17 cellular contexts compared by ENCODE assay signal in genomic region chr3:144586382-144586781, GRCh38.
A peak's percentile ranks its signal among the peaks of the same experiment; 100 is the strongest.
DNase-seq lines count a peak whose midpoint lies in the region; ATAC-seq and TF ChIP-seq lines count a peak whose summit lies in the region.
"Had no signal": no experiment of that assay in that cellular context is flagged by ENCODE, and none has a peak within 500 bp of the region (broad histone marks: within the 10 kb centered on the region; RNA-seq: fewer than 3 reads in every experiment).

No MANE protein-coding gene starts in this region.

- in situ Hi-C loops in brain microvascular endothelial cell (cut with HindIII; ENCODE audit: low pct_ligation_motif_present, low sequenced_read_pairs), result no loop called here

- H3K4me1 Mint-ChIP-seq in endodermal cell, result peaks cover 8% of the 10 kb centered on the region
- H3K4me1 Mint-ChIP-seq: naive B cell had no signal

- TF ChIP-seq CTCF in HFF-Myc (IDR thresholded peaks at IDR 0.05; ENCODE audit: low read depth, low read length, missing control alignments) (no peak), brain microvascular endothelial cell (IDR thresholded peaks at IDR 0.05; ENCODE audit: low read depth, low read length, missing control alignments) (no peak), endodermal cell (conservative IDR thresholded peaks at IDR 0.05) (no peak), GM10266 (IDR thresholded peaks at IDR 0.05; ENCODE audit: control insufficient read depth, insufficient read depth, low read depth, missing control alignments) (no peak)

- H3K27ac ChIP-seq in brain microvascular endothelial cell, result no peak overlapping the region
- H3K27ac ChIP-seq in endodermal cell (ENCODE audit: low read depth, low read length), result no peak overlapping the region
- H3K27ac ChIP-seq: suprapubic skin had no signal

- no peak overlapping the region for H3K27ac Mint-ChIP-seq in endodermal cell
- H3K27ac Mint-ChIP-seq: dendritic cell treated with granulocyte-macrophage colony-stimulating factor and Interleukin-4, amounts not matched to agents 40 ng/mL and 50 ng/mL, for 4 days; naive B cell had no signal

- no peaks in the 10 kb centered on the region for H3K4me1 ChIP-seq in endodermal cell (ENCODE audit: control insufficient read depth, insufficient read depth, low read length)
- H3K4me1 ChIP-seq: suprapubic skin had no signal

- peak; percentile 29 for DNase-seq in AG08395 (ENCODE audit: low spot score)
- DNase-seq in HFF-Myc (ENCODE audit: extremely low read depth, low read depth), result peak; percentile 36
- peak; percentile 9 for DNase-seq in brain microvascular endothelial cell
- DNase-seq in left lobe of liver (ENCODE audit: low spot score), result no peak
- no peak for DNase-seq in endodermal cell
- no peak for DNase-seq in GM10266 (ENCODE audit: extremely low spot score)
- no peak for DNase-seq in NCI-H345 treated with DMSO at 0.1 percent for 48 hours (lab: John Stamatoyannopoulos, UW; ENCODE audit: unreplicated experiment)
- DNase-seq in NCI-H1694 treated with DMSO at 0.1 percent for 48 hours (lab: John Stamatoyannopoulos, UW), result no peak
- DNase-seq: activated CD4-positive, CD25-positive, alpha-beta regulatory T cell; activated CD8-positive, alpha-beta memory T cell treated with anti-CD3 and anti-CD28 coated beads, Interleukin-2, amount 50 U/mL, for 4 hours; MG63; naive B cell had no signal

- H3K4me3 ChIP-seq in HFF-Myc (replicated peaks; ENCODE audit: low read depth, low read length) (no peak overlapping the region), brain microvascular endothelial cell (ENCODE audit: low read depth, low read length) (no peak overlapping the region), endodermal cell (ENCODE audit: low read length) (no peak overlapping the region)
- H3K4me3 ChIP-seq: BLaER1 treated with 17β-estradiol and CSF1 and Interleukin-3, amounts not matched to agents 10 nM and 100 nM; GM23338; MG63; suprapubic skin had no signal

- peak; percentile 56 for ATAC-seq in left lobe of liver
- ATAC-seq: esophagus mucosa, GM23338 had no signal

- H3K9me3 ChIP-seq in endodermal cell (ENCODE audit: control insufficient read depth, low read length), result peaks cover 4% of the 10 kb centered on the region
- H3K9me3 ChIP-seq: MG63, suprapubic skin had no signal

- WGBS in endodermal cell (ENCODE audit: insufficient coverage in 1 of 2, insufficient read length in 1 of 2), 2 experiments, result no CpG with 5 or more reads among the region's 3 CpGs

- H3K9me3 Mint-ChIP-seq in endodermal cell, result peaks cover 10% of the 10 kb centered on the region

- no peak overlapping the region for H3K4me3 Mint-ChIP-seq in endodermal cell
- H3K4me3 Mint-ChIP-seq: dendritic cell treated with granulocyte-macrophage colony-stimulating factor and Interleukin-4, amounts not matched to agents 40 ng/mL and 50 ng/mL, for 4 days; GM23338; naive B cell had no signal

- H3K36me3 Mint-ChIP-seq in endodermal cell (ENCODE audit: low read depth), result no peaks in the 10 kb centered on the region
- H3K36me3 Mint-ChIP-seq: naive B cell had no signal

- no peaks in the 10 kb centered on the region for H3K36me3 ChIP-seq in brain microvascular endothelial cell (replicated peaks)
- H3K36me3 ChIP-seq in endodermal cell (ENCODE audit: control insufficient read depth, insufficient read depth, low read length), result no peaks in the 10 kb centered on the region
- H3K36me3 ChIP-seq: BLaER1 treated with 17β-estradiol and CSF1 and Interleukin-3, amounts not matched to agents 10 nM and 100 nM; MG63; suprapubic skin had no signal

- no peaks in the 10 kb centered on the region for H3K27me3 Mint-ChIP-seq in endodermal cell (ENCODE audit: insufficient read depth)
- H3K27me3 Mint-ChIP-seq: dendritic cell treated with granulocyte-macrophage colony-stimulating factor and Interleukin-4, amounts not matched to agents 40 ng/mL and 50 ng/mL, for 4 days; naive B cell had no signal

- H3K27me3 ChIP-seq in brain microvascular endothelial cell (replicated peaks) (no peaks in the 10 kb centered on the region), endodermal cell (ENCODE audit: control insufficient read depth, insufficient read depth, low read length, poor library complexity, severe bottlenecking) (no peaks in the 10 kb centered on the region)
- H3K27me3 ChIP-seq: BLaER1 treated with 17β-estradiol and CSF1 and Interleukin-3, amounts not matched to agents 10 nM and 100 nM; MG63; suprapubic skin had no signal

- H3K9ac ChIP-seq in endodermal cell (ENCODE audit: extremely low read depth, low read length, poor library complexity, severe bottlenecking), result no peak overlapping the region
- H3K9ac ChIP-seq: BLaER1 treated with 17β-estradiol and CSF1 and Interleukin-3, amounts not matched to agents 10 nM and 100 nM had no signal

Comparison
In these comparisons a context has a peak if more than half of its experiments do, and no peak if none do; other contexts are left out.
1. DNase-seq: peak in AG08395 (single experiment), HFF-Myc (single experiment) and brain microvascular endothelial cell (single experiment); none in left lobe of liver (single experiment), endodermal cell (single experiment), GM10266 (single experiment), NCI-H345 treated with DMSO at 0.1 percent for 48 hours (single experiment) and NCI-H1694 treated with DMSO at 0.1 percent for 48 hours (single experiment).